ENCODE assay signal across 1 cellular context in the genomic region with DNA sequence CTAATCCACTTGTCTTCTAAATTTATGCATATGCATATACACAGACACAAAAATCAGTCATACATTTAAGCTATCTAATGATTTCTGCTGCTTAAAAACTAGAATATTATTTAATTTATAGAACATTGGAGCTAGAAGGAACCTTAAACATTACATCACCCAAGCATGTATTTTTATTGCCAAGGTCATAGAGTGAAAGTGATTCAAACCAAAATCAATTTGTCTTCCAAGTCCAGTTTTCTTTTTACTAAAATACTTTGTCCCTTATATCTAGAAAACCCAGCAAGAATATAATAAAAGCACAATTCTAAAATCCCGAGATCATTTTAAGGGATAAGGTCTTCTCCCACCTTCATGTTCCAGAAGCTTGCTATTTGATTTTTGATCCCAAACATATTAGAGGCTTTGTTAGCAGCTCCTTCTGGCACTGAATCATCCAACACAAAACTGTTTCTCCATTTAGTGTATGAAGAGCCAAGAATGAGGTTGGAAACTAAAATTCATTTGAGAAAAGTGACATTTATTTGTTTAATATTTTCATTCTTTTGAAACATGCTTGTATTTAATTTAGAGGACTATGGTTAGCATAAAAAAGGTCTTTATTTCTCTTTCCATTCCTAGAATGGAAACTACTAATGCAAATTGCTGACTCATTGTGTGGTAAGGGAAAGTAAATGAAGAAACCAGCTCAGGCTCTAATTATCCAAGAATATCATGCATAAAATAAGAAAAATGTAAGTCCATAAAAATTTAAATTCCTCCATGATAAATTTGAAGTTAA.
TF ChIP-seq lines count a peak whose summit lies in the region.

No MANE protein-coding gene starts in this region.

TF ChIP-seq in GM23338, 12 proteins besides CTCF, POLR2A, EP300 and RAD21 (continued from another document):
- TF ChIP-seq, protein P1, sequence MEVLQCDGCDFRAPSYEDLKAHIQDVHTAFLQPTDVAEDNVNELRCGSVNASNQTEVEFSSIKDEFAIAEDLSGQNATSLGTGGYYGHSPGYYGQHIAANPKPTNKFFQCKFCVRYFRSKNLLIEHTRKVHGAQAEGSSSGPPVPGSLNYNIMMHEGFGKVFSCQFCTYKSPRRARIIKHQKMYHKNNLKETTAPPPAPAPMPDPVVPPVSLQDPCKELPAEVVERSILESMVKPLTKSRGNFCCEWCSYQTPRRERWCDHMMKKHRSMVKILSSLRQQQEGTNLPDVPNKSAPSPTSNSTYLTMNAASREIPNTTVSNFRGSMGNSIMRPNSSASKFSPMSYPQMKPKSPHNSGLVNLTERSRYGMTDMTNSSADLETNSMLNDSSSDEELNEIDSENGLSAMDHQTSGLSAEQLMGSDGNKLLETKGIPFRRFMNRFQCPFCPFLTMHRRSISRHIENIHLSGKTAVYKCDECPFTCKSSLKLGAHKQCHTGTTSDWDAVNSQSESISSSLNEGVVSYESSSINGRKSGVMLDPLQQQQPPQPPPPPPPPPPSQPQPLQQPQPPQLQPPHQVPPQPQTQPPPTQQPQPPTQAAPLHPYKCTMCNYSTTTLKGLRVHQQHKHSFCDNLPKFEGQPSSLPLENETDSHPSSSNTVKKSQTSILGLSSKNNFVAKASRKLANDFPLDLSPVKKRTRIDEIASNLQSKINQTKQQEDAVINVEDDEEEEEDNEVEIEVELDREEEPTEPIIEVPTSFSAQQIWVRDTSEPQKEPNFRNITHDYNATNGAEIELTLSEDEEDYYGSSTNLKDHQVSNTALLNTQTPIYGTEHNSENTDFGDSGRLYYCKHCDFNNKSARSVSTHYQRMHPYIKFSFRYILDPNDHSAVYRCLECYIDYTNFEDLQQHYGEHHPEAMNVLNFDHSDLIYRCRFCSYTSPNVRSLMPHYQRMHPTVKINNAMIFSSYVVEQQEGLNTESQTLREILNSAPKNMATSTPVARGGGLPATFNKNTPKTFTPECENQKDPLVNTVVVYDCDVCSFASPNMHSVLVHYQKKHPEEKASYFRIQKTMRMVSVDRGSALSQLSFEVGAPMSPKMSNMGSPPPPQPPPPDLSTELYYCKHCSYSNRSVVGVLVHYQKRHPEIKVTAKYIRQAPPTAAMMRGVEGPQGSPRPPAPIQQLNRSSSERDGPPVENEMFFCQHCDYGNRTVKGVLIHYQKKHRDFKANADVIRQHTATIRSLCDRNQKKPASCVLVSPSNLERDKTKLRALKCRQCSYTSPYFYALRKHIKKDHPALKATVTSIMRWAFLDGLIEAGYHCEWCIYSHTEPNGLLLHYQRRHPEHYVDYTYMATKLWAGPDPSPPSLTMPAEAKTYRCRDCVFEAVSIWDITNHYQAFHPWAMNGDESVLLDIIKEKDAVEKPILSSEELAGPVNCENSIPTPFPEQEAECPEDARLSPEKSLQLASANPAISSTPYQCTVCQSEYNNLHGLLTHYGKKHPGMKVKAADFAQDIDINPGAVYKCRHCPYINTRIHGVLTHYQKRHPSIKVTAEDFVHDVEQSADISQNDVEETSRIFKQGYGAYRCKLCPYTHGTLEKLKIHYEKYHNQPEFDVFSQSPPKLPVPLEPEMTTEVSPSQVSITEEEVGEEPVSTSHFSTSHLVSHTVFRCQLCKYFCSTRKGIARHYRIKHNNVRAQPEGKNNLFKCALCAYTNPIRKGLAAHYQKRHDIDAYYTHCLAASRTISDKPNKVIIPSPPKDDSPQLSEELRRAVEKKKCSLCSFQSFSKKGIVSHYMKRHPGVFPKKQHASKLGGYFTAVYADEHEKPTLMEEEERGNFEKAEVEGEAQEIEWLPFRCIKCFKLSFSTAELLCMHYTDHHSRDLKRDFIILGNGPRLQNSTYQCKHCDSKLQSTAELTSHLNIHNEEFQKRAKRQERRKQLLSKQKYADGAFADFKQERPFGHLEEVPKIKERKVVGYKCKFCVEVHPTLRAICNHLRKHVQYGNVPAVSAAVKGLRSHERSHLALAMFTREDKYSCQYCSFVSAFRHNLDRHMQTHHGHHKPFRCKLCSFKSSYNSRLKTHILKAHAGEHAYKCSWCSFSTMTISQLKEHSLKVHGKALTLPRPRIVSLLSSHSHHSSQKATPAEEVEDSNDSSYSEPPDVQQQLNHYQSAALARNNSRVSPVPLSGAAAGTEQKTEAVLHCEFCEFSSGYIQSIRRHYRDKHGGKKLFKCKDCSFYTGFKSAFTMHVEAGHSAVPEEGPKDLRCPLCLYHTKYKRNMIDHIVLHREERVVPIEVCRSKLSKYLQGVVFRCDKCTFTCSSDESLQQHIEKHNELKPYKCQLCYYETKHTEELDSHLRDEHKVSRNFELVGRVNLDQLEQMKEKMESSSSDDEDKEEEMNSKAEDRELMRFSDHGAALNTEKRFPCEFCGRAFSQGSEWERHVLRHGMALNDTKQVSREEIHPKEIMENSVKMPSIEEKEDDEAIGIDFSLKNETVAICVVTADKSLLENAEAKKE (CRISPR knock-in tag; IDR thresholded peaks at IDR 0.05): no peak
